8 cellular contexts compared by ENCODE assay signal in the genomic region with DNA sequence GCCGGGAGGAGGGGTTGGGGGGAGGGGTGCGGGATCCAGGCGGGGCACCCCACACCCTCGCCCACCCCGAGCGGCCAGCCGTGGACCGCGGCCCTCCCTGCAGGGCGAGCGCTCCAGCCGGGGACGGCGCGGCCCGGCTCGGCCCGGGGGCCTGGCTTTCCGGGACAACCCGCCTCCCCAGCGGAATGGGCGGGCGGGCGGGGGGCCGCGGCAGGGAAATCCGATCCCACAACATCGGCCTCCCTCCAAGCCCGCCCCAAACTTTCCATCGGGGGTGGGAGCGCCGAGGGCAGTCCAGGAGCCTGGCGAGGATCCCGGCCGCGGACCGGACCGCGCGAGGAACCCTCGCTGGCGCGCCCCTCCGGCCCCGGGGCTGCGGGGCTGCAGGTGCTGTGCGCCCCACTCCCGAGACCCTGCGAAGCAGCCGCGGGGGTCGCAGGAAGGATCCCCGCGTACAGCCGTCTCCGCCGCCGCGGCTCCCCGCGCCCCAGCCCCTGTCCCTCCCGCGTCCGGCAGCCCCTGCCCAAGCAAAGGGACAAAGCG. TPM values are rescaled to one million over a fixed set of nuclear protein-coding genes. Genes with fewer than 3 reads are reported as not detected.
A peak's percentile ranks its signal among the peaks of the same experiment; 100 is the strongest.
DNase-seq lines count a peak whose midpoint lies in the region; ATAC-seq and TF ChIP-seq lines count a peak whose summit lies in the region.

No MANE protein-coding gene starts in this region.

- H3K27me3 Mint-ChIP-seq in activated CD8-positive, alpha-beta T cell treated with anti-CD3 and anti-CD28 coated beads for 36 hours = peaks cover 3% of the 10 kb centered on the region

- peaks cover 45 to 50% of the 10 kb centered on the region in 2 experiments for H3K4me1 ChIP-seq in neutrophil (ENCODE audit: control insufficient read depth in 1 of 2, insufficient read depth in 1 of 2, low read depth in 1 of 2, low read length in 1 of 2)

- H3K4me3 ChIP-seq in GM06990 (replicated peaks; ENCODE audit: low read depth, low read length) (peak overlapping the region; percentile 63), neutrophil (ENCODE audit: low read depth in 1 of 2, low read length in 1 of 2) (peak overlapping the region; percentile 63)

- intact Hi-C loops in activated CD8-positive, alpha-beta T cell treated with anti-CD3 and anti-CD28 coated beads for 36 hours (cut with micrococcal nuclease) = no loop called here

- H3K27ac ChIP-seq in neutrophil = no peak overlapping the region

- H3K4me3 Mint-ChIP-seq in activated CD8-positive, alpha-beta T cell treated with anti-CD3 and anti-CD28 coated beads for 36 hours = peak overlapping the region; percentile 78

- POLR2A ChIA-PET in activated CD8-positive, alpha-beta T cell treated with anti-CD3 and anti-CD28 coated beads for 36 hours (lab: Charles Lee) = interaction anchor here (0.7 to 3.6 kb wide), 6 partner anchors 9 to 81 kb away, joined by 3 to 30 read pairs (median 4); a partner anchor contains a TSS

- H3K9me3 ChIP-seq in neutrophil = no peaks in the 10 kb centered on the region

- CTCF ChIA-PET in activated CD8-positive, alpha-beta T cell treated with anti-CD3 and anti-CD28 coated beads for 36 hours (lab: Charles Lee) = interaction anchor here (0.9 to 7.1 kb wide), 9 partner anchors 9 to 93 kb away, joined by 3 to 61 read pairs (median 5); a partner anchor contains a TSS

- peak; percentile 14 for ATAC-seq in HG03135 (IDR thresholded peaks at IDR 0.05; ENCODE audit: unreplicated experiment)
- no peak for ATAC-seq in activated CD8-positive, alpha-beta T cell treated with anti-CD3 and anti-CD28 coated beads for 36 hours

- peaks cover 8% of the 10 kb centered on the region for H3K36me3 Mint-ChIP-seq in activated CD8-positive, alpha-beta T cell treated with anti-CD3 and anti-CD28 coated beads for 36 hours (ENCODE audit: low read depth)

- H3K27ac Mint-ChIP-seq in activated CD8-positive, alpha-beta T cell treated with anti-CD3 and anti-CD28 coated beads for 36 hours = no peak overlapping the region

- H3K36me3 ChIP-seq in GM06990 (ENCODE audit: control insufficient read depth, insufficient read depth, low read length) (peaks cover 9% of the 10 kb centered on the region), neutrophil (no peaks in the 10 kb centered on the region)

- H3K4me1 Mint-ChIP-seq in activated CD8-positive, alpha-beta T cell treated with anti-CD3 and anti-CD28 coated beads for 36 hours (ENCODE audit: low read depth) = peaks cover 44% of the 10 kb centered on the region

- H3K27me3 ChIP-seq in GM06990 (replicated peaks; ENCODE audit: control insufficient read depth, insufficient read depth, low read length) (no peaks in the 10 kb centered on the region), neutrophil (peaks cover 100% of the 10 kb centered on the region)

- DNase-seq in GM06990 (ENCODE audit: extremely low read depth, insufficient read length) (no peak), globus pallidus (ENCODE audit: low spot score) (peak; percentile 73), cerebellar cortex (ENCODE audit: low spot score) (no peak), NCI-H1694 treated with DMSO at 0.1 percent for 48 hours (lab: John Stamatoyannopoulos, UW) (no peak)
- DNase-seq in activated CD8-positive, alpha-beta T cell treated with anti-CD3 and anti-CD28 coated beads for 36 hours = no peak
- DNase-seq in activated CD8-positive, alpha-beta memory T cell treated with anti-CD3 and anti-CD28 coated beads, Interleukin-2, amount 50 U/mL, for 48 hours = no peak

- H3K9me3 Mint-ChIP-seq in activated CD8-positive, alpha-beta T cell treated with anti-CD3 and anti-CD28 coated beads for 36 hours = no peaks in the 10 kb centered on the region

- TF ChIP-seq CTCF in GM06990 (IDR thresholded peaks at IDR 0.05; ENCODE audit: insufficient read depth, low read length, poor library complexity, severe bottlenecking) (no peak), neutrophil (IDR thresholded peaks at IDR 0.05) (no peak)
- no peak for TF ChIP-seq CTCF in activated CD8-positive, alpha-beta T cell treated with anti-CD3 and anti-CD28 coated beads for 36 hours (IDR thresholded peaks at IDR 0.05)

RNA-seq across cellular contexts. Expression of a gene that starts 0.5 kb away (rescaled TPM):
- 10 to 100 TPM; 10.4 to 12.4 TPM for total RNA-seq in activated CD8-positive, alpha-beta T cell treated with anti-CD3 and anti-CD28 coated beads for 36 hours

RNA-seq across cellular contexts. Expression of a gene that starts 11.5 kb away (rescaled TPM):
- total RNA-seq in activated CD8-positive, alpha-beta T cell treated with anti-CD3 and anti-CD28 coated beads for 36 hours = 10 to 100 TPM; 22.6 TPM

RNA-seq across cellular contexts. Expression of a gene that starts 25.5 kb away (rescaled TPM):
- 1 to 10 TPM; 5.3 to 5.7 TPM for total RNA-seq in activated CD8-positive, alpha-beta T cell treated with anti-CD3 and anti-CD28 coated beads for 36 hours

RNA-seq across cellular contexts. Expression of a gene that starts 53.3 kb away (rescaled TPM):
- 10 to 100 TPM; 15.8 to 19.3 TPM for total RNA-seq in activated CD8-positive, alpha-beta T cell treated with anti-CD3 and anti-CD28 coated beads for 36 hours
